Comparison of ENCODE assay signal across 1 cellular context in the genomic region with DNA sequence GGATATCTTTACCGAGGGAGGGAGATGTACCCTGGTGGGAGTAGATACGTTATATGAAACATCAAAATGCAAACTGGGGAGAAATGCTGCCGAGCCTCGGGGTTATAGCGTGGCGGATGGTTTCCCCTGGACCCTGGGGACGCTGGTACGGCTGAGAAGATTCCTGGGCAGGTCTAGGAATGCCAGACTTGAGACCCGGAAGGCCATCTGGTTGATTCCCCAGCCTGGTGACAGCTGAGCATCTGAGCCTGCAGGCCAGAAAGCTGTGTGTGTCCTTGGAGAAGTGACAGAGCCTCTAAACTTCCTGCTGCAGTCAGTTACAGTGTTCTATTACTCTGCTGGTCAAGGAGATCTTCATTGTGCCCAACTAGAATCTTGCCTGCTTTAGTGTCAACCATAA.
TF ChIP-seq lines count a peak whose summit lies in the region.

No MANE protein-coding gene starts in this region.

TF ChIP-seq in GM12878, 131 proteins besides CTCF, POLR2A, EP300 and RAD21:
- TF ChIP-seq BRCA1 (IDR thresholded peaks at IDR 0.05; ENCODE audit: low read depth, low read length) (no peak), CUX1 (IDR thresholded peaks at IDR 0.05; ENCODE audit: insufficient replicate concordance, low read depth, low read length) (no peak), GATAD2B (conservative IDR thresholded peaks at IDR 0.05; ENCODE audit: low read depth) (peak; percentile 14; the same call in 1 of the 2 replicates), PAX5 (IDR thresholded peaks at IDR 0.05; ENCODE audit: borderline replicate concordance, low read depth, low read length) (no peak), SUZ12 (IDR thresholded peaks at IDR 0.05; ENCODE audit: unreplicated experiment) (no peak), SRF (IDR thresholded peaks at IDR 0.05; ENCODE audit: low read depth in 2 of 2, low read length in 2 of 2) (no peak), IKZF2 (IDR thresholded peaks at IDR 0.05) (0 out of 4 replicates have a peak, but pooled peaks of 1 of the 2 experiments have one; percentile 3), ZBTB4 (CRISPR knock-in tag; IDR thresholded peaks at IDR 0.05) (0 out of 2 replicates have a peak, but pooled peaks have one; percentile 48), SMAD5 (IDR thresholded peaks at IDR 0.05; ENCODE audit: low read depth) (no peak), WRNIP1 (IDR thresholded peaks at IDR 0.05; ENCODE audit: borderline replicate concordance, low read depth, low read length) (0 out of 2 replicates have a peak, but pooled peaks have one; percentile 53), SKIL (IDR thresholded peaks at IDR 0.05; ENCODE audit: low read depth, poor library complexity, severe bottlenecking) (peak; percentile 39), NR2C1 (IDR thresholded peaks at IDR 0.05) (no peak), SP1 (IDR thresholded peaks at IDR 0.05; ENCODE audit: low read depth, low read length) (no peak)
- TF ChIP-seq, protein P1, sequence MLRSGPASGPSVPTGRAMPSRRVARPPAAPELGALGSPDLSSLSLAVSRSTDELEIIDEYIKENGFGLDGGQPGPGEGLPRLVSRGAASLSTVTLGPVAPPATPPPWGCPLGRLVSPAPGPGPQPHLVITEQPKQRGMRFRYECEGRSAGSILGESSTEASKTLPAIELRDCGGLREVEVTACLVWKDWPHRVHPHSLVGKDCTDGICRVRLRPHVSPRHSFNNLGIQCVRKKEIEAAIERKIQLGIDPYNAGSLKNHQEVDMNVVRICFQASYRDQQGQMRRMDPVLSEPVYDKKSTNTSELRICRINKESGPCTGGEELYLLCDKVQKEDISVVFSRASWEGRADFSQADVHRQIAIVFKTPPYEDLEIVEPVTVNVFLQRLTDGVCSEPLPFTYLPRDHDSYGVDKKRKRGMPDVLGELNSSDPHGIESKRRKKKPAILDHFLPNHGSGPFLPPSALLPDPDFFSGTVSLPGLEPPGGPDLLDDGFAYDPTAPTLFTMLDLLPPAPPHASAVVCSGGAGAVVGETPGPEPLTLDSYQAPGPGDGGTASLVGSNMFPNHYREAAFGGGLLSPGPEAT (IDR thresholded peaks at IDR 0.05; ENCODE audit: low read depth) = no peak; the same call in 1 of the 2 replicates
- TF ChIP-seq, protein P2, sequence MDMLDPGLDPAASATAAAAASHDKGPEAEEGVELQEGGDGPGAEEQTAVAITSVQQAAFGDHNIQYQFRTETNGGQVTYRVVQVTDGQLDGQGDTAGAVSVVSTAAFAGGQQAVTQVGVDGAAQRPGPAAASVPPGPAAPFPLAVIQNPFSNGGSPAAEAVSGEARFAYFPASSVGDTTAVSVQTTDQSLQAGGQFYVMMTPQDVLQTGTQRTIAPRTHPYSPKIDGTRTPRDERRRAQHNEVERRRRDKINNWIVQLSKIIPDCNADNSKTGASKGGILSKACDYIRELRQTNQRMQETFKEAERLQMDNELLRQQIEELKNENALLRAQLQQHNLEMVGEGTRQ (IDR thresholded peaks at IDR 0.05; ENCODE audit: borderline replicate concordance, low read depth, low read length) = no peak
- TF ChIP-seq, protein P3, sequence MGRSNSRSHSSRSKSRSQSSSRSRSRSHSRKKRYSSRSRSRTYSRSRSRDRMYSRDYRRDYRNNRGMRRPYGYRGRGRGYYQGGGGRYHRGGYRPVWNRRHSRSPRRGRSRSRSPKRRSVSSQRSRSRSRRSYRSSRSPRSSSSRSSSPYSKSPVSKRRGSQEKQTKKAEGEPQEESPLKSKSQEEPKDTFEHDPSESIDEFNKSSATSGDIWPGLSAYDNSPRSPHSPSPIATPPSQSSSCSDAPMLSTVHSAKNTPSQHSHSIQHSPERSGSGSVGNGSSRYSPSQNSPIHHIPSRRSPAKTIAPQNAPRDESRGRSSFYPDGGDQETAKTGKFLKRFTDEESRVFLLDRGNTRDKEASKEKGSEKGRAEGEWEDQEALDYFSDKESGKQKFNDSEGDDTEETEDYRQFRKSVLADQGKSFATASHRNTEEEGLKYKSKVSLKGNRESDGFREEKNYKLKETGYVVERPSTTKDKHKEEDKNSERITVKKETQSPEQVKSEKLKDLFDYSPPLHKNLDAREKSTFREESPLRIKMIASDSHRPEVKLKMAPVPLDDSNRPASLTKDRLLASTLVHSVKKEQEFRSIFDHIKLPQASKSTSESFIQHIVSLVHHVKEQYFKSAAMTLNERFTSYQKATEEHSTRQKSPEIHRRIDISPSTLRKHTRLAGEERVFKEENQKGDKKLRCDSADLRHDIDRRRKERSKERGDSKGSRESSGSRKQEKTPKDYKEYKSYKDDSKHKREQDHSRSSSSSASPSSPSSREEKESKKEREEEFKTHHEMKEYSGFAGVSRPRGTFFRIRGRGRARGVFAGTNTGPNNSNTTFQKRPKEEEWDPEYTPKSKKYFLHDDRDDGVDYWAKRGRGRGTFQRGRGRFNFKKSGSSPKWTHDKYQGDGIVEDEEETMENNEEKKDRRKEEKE (IDR thresholded peaks at IDR 0.05) = no peak
- TF ChIP-seq, protein P4, sequence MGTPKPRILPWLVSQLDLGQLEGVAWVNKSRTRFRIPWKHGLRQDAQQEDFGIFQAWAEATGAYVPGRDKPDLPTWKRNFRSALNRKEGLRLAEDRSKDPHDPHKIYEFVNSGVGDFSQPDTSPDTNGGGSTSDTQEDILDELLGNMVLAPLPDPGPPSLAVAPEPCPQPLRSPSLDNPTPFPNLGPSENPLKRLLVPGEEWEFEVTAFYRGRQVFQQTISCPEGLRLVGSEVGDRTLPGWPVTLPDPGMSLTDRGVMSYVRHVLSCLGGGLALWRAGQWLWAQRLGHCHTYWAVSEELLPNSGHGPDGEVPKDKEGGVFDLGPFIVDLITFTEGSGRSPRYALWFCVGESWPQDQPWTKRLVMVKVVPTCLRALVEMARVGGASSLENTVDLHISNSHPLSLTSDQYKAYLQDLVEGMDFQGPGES (IDR thresholded peaks at IDR 0.05) = no peak
TF ChIP-seq in GM12878: peak in this region for 5.
